ENCODE assay signal across 8 cellular contexts in genomic region chr12:106286606-106287162, GRCh38. TPM values are rescaled to one million over a fixed set of nuclear protein-coding genes. Genes with fewer than 3 reads are reported as not detected.
DNase-seq lines count a peak whose midpoint lies in the region; ATAC-seq, FAIRE-seq and TF ChIP-seq lines count a peak whose summit lies in the region.
"Not testable (repeated sequence)": the region's sequence is repeated elsewhere in the genome, so short reads cannot be mapped to it uniquely, and the experiment has no call there.

No MANE protein-coding gene starts in this region.

- not testable (repeated sequence) for H3K4me3 ChIP-seq in A549; GM23248; PC-3 (ENCODE audit: low read length)

- TF ChIP-seq POLR2A in A549 (IDR thresholded peaks at IDR 0.05; ENCODE audit: low read length) = not testable (repeated sequence)

- FAIRE-seq in A549 (lab: Jason Lieb, UNC) = not testable (repeated sequence)

- H3K27me3 Mint-ChIP-seq in MCF 10A (ENCODE audit: insufficient read depth, unreplicated experiment); stimulated activated memory B cell treated with anti-CD40 and anti-IgM and Interleukin-4, amounts not matched to agents 10 μg/mL and 1 μg/mL and 100 μg/mL, for 72 hours: not testable (repeated sequence)

- H3K4me1 Mint-ChIP-seq in MCF 10A (ENCODE audit: insufficient read depth, unreplicated experiment) = peaks cover 33% of the 10 kb centered on the region
- peaks cover 48% of the 10 kb centered on the region for H3K4me1 Mint-ChIP-seq in stimulated activated memory B cell treated with anti-CD40 and anti-IgM and Interleukin-4, amounts not matched to agents 10 μg/mL and 1 μg/mL and 100 μg/mL, for 72 hours

- BruUV-seq in PC-3 (replicated peaks; lab: Mats Ljungman, UMichigan); MCF 10A (replicated peaks; lab: Mats Ljungman, UMichigan): not testable (repeated sequence)

- peak overlapping the region; percentile 95 for H3K27ac Mint-ChIP-seq in MCF 10A (ENCODE audit: low read depth, unreplicated experiment)
- peak overlapping the region; percentile 64 for H3K27ac Mint-ChIP-seq in stimulated activated memory B cell treated with anti-CD40 and anti-IgM and Interleukin-4, amounts not matched to agents 10 μg/mL and 1 μg/mL and 100 μg/mL, for 72 hours

- H2AFZ ChIP-seq in GM23248; PC-3 (ENCODE audit: low read length): not testable (repeated sequence)

- TF ChIP-seq EP300 in A549 (IDR thresholded peaks at IDR 0.05) = not testable (repeated sequence)

- peaks cover 11% of the 10 kb centered on the region; the same call in 2 of the 3 replicates for H3K9me3 ChIP-seq in A549
- H3K9me3 ChIP-seq in GM23248 (ENCODE audit: low read depth); PC-3 (ENCODE audit: low read length): not testable (repeated sequence)

- intact Hi-C loops in PC-3 (cut with micrococcal nuclease) = loop anchor here (1.0 to 10.0 kb wide), 5 partner anchors 15 to 1072 kb away; partner anchors contain the start of gene CKAP4
- intact Hi-C loops in MCF 10A (cut with micrococcal nuclease) = not testable (repeated sequence)

- H3K9ac ChIP-seq in GM23248; PC-3 (ENCODE audit: low read length): not testable (repeated sequence)

- not testable (repeated sequence) for ATAC-seq in A549; stimulated activated memory B cell treated with anti-CD40 and anti-IgM and Interleukin-4, amounts not matched to agents 10 μg/mL and 1 μg/mL and 100 μg/mL, for 72 hours
- ATAC-seq in PC-3 = peak; percentile 10; the same call in 1 of the 2 replicates

- 77% methylated on average over 13 of the region's 13 CpGs for WGBS in A549 (ENCODE audit: missing lambda C conversion rate)
- WGBS in GM23248 (ENCODE audit: low coverage in 1 of 2, low lambda C conversion rate in 2 of 2, missing lambda C conversion rate in 2 of 2), 2 experiments = 83 to 84% methylated on average over 13 of the region's 13 CpGs

- H3F3A ChIP-seq in GM23248 (ENCODE audit: insufficient read depth) = not testable (repeated sequence)
- H3F3A ChIP-seq in PC-3 (ENCODE audit: low read length, unreplicated experiment) = peaks cover 13% of the 10 kb centered on the region

- in situ Hi-C loops in GM23248 (cut with MboI) = not testable (repeated sequence)

- peaks cover 31% of the 10 kb centered on the region for H3K4me1 ChIP-seq in A549
- peaks cover 16% of the 10 kb centered on the region for H3K4me1 ChIP-seq in GM23248 (ENCODE audit: insufficient read depth)
- H3K4me1 ChIP-seq in PC-3 (ENCODE audit: insufficient read depth, low read length) = peaks cover 52% of the 10 kb centered on the region

- not testable (repeated sequence) for H3K9me2 ChIP-seq in GM23248 (ENCODE audit: insufficient read depth); PC-3 (replicated peaks; ENCODE audit: low read length)

- H3K36me3 Mint-ChIP-seq in MCF 10A (ENCODE audit: insufficient read depth, unreplicated experiment); stimulated activated memory B cell treated with anti-CD40 and anti-IgM and Interleukin-4, amounts not matched to agents 10 μg/mL and 1 μg/mL and 100 μg/mL, for 72 hours: not testable (repeated sequence)

- DNase-seq in A549 (ENCODE audit: low read depth in 1 of 2, low spot score in 1 of 2); MCF 10A (ENCODE audit: unreplicated experiment): not testable (repeated sequence)
- DNase-seq in GM23248 = peak; percentile 37
- DNase-seq in LoVo (ENCODE audit: low spot score) = peak; percentile 89
- peak; percentile 80 for DNase-seq in PC-3
- peak; percentile 72 for DNase-seq in epithelial cell of prostate (ENCODE audit: low read depth, low spot score)
- peak; percentile 17 for DNase-seq in islet precursor cell

- TF ChIP-seq RAD21 in A549 (conservative IDR thresholded peaks at IDR 0.05 in 1 of 2, IDR thresholded peaks at IDR 0.05 in 1 of 2) = not testable (repeated sequence)

- TF ChIP-seq CTCF in A549 (IDR thresholded peaks at IDR 0.05); PC-3 (conservative IDR thresholded peaks at IDR 0.05; ENCODE audit: low read depth, low read length); MCF 10A (IDR thresholded peaks at IDR 0.05; ENCODE audit: unreplicated experiment): not testable (repeated sequence)

- not testable (repeated sequence) for H3K27me3 ChIP-seq in GM23248 (replicated peaks; ENCODE audit: insufficient read depth); PC-3 (ENCODE audit: low read length)

- H3K36me3 ChIP-seq in GM23248 (ENCODE audit: low read depth); PC-3 (ENCODE audit: low read depth, low read length): not testable (repeated sequence)

- H3K4me3 Mint-ChIP-seq in MCF 10A (ENCODE audit: unreplicated experiment); stimulated activated memory B cell treated with anti-CD40 and anti-IgM and Interleukin-4, amounts not matched to agents 10 μg/mL and 1 μg/mL and 100 μg/mL, for 72 hours: not testable (repeated sequence)

- H3K27ac ChIP-seq in A549 (peak overlapping the region; percentile 95 to 98), PC-3 (ENCODE audit: low read length) (peak overlapping the region; percentile 96), epithelial cell of prostate (peak overlapping the region; percentile 99)
- H3K27ac ChIP-seq in GM23248 = not testable (repeated sequence)

- H3K9me3 Mint-ChIP-seq in MCF 10A (ENCODE audit: unreplicated experiment) = peaks cover 11% of the 10 kb centered on the region
- H3K9me3 Mint-ChIP-seq in stimulated activated memory B cell treated with anti-CD40 and anti-IgM and Interleukin-4, amounts not matched to agents 10 μg/mL and 1 μg/mL and 100 μg/mL, for 72 hours = not testable (repeated sequence)

- CTCF ChIA-PET in A549 (lab: Yijun Ruan, JAX) = interaction anchor here (1.6 to 5.6 kb wide), 2 partner anchors 9 to 60 kb away, joined by 6 to 43 read pairs; no protein-coding TSS in a partner anchor
- CTCF ChIA-PET in PC-3 (lab: Charles Lee) = not testable (repeated sequence)
- CTCF ChIA-PET in MCF 10A (lab: Yijun Ruan, JAX) = interaction anchor here (5.3 kb wide), 1 partner anchor 59 kb away, joined by 76 read pairs; no protein-coding TSS in a partner anchor

- POLR2A ChIA-PET in A549 (lab: Yijun Ruan, JAX) = not testable (repeated sequence)
- POLR2A ChIA-PET in PC-3 (lab: Charles Lee; ENCODE audit: unreplicated experiment) (interaction anchor here (0.7 kb wide), 1 partner anchor 13 kb away, joined by 5 read pairs; no protein-coding TSS in a partner anchor), MCF 10A (lab: Yijun Ruan, JAX) (interaction anchor here (0.7 kb wide), 1 partner anchor 40 kb away, joined by 3 read pairs; no protein-coding TSS in a partner anchor)

- H3K79me2 ChIP-seq in GM23248 (ENCODE audit: insufficient read depth); PC-3 (ENCODE audit: low read length): not testable (repeated sequence)

- not testable (repeated sequence) for H4K20me1 ChIP-seq in GM23248 (ENCODE audit: insufficient read depth); PC-3 (ENCODE audit: low read length)

- not testable (repeated sequence) for H3K4me2 ChIP-seq in A549; GM23248 (ENCODE audit: unreplicated experiment); PC-3 (ENCODE audit: low read length)

RNA-seq across cellular contexts. Expression of gene TCP11L2, which starts 15.8 kb away (rescaled TPM):
- polyA plus RNA-seq in A549 (2011; rRNA removed) (16.6 and 19.7 TPM in 2 replicates), A549 (2017; fragmentation: RNase III; extraction: RNeasy Plus Mini Kit Qiagen cat#74134 plus additional on column Dnase treatment) (1.8 to 4.9 TPM (median 4.1 TPM) in 3 replicates), GM23248 (2016; fragmentation: Nextera tagmentation; extraction: Ambion mirVana) (17.7 and 18.9 TPM in 2 replicates)
- 1.1 and 1.5 TPM in 2 replicates for polyA plus RNA-seq in A549 (2012; cell fraction: cytosol; rRNA removed)
- 1.7 and 2.4 TPM in 2 replicates for polyA plus RNA-seq in A549 (2012; cell fraction: nucleus; rRNA removed)
- 36.1 and 48.5 TPM in 2 replicates for polyA minus RNA-seq in A549 (2011; rRNA and poly(A)+ RNA removed)
- total RNA-seq in GM23248 (2014; rRNA removed; shearing (Covaris generic)) = 26.2 and 32.2 TPM in 2 replicates
- total RNA-seq in PC-3 (2014; rRNA removed) (10.1 and 12.1 TPM in 2 replicates), MCF 10A (2022) (10.2 and 11.4 TPM in 2 replicates)

RNA-seq across cellular contexts. Expression of gene CKAP4, which starts 38.9 kb away (rescaled TPM):
- polyA plus RNA-seq in A549 (2011; rRNA removed) (96.5 and 108 TPM in 2 replicates), A549 (2017; fragmentation: RNase III; extraction: RNeasy Plus Mini Kit Qiagen cat#74134 plus additional on column Dnase treatment) (62.6 to 71.7 TPM (median 70.4 TPM) in 3 replicates), GM23248 (2016; fragmentation: Nextera tagmentation; extraction: Ambion mirVana) (318 and 335 TPM in 2 replicates)
- 39.5 and 50.8 TPM in 2 replicates for polyA plus RNA-seq in A549 (2012; cell fraction: cytosol; rRNA removed)
- polyA plus RNA-seq in A549 (2012; cell fraction: nucleus; rRNA removed) = 59.8 and 68.1 TPM in 2 replicates
- polyA minus RNA-seq in A549 (2011; rRNA and poly(A)+ RNA removed) = 36.8 and 40.3 TPM in 2 replicates
- 210 and 219 TPM in 2 replicates for total RNA-seq in GM23248 (2014; rRNA removed; shearing (Covaris generic))
- total RNA-seq in PC-3 (2014; rRNA removed) (76.3 and 99.1 TPM in 2 replicates), MCF 10A (2022) (101 and 118 TPM in 2 replicates)
